Comparison of ENCODE assay signal across 1 cellular context in genomic region chr7:585229-585711, GRCh38.
TF ChIP-seq lines count a peak whose summit lies in the region.

No MANE protein-coding gene starts in this region.

TF ChIP-seq in HepG2, 621 proteins besides CTCF, POLR2A, EP300 and RAD21 (continued from another document):
- TF ChIP-seq ZNF770 (CRISPR knock-in tag; IDR thresholded peaks at IDR 0.05) (no peak), NFE2L1 (CRISPR knock-in tag; IDR thresholded peaks at IDR 0.05; ENCODE audit: borderline replicate concordance) (no peak), MTF1 (CRISPR knock-in tag; IDR thresholded peaks at IDR 0.05) (no peak), RBM39 (IDR thresholded peaks at IDR 0.05; ENCODE audit: low read depth, low read length, poor library complexity, severe bottlenecking) (no peak), SOX6 (IDR thresholded peaks at IDR 0.05) (no peak), SOX6 (CRISPR knock-in tag; IDR thresholded peaks at IDR 0.05) (no peak), MEF2D (CRISPR knock-in tag; IDR thresholded peaks at IDR 0.05) (no peak), NPAS2 (CRISPR knock-in tag; IDR thresholded peaks at IDR 0.05; ENCODE audit: borderline replicate concordance) (no peak), ZNF326 (CRISPR knock-in tag; IDR thresholded peaks at IDR 0.05; ENCODE audit: borderline replicate concordance) (no peak), ZNF496 (CRISPR knock-in tag; IDR thresholded peaks at IDR 0.05; ENCODE audit: insufficient replicate concordance) (no peak), ELF3 (CRISPR knock-in tag; IDR thresholded peaks at IDR 0.05) (no peak)
TF ChIP-seq in HepG2: peak in this region for 0.
